8 cellular contexts compared by ENCODE assay signal in the genomic region with DNA sequence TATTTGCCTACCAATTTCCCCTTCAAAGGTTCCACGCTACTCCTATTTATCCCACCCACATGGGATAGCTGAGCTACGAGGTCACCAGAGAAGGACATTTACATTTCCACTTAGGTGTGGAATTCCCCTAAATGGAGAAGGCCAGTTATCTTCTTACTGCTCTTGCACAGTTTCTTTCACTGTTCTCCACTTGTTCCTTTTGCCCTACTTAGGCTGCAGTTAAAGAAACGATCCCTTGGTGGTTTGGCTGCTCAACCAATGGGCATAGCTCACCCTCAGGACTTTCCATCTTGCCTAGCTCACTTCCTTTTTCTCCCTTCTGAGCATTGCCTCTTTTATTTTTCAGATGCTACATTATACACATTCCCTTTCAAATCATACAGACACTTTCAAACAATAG. TPM values are rescaled to one million over a fixed set of nuclear protein-coding genes. Genes with fewer than 3 reads are reported as not detected.
DNase-seq lines count a peak whose midpoint lies in the region; ATAC-seq, FAIRE-seq and TF ChIP-seq lines count a peak whose summit lies in the region.

No MANE protein-coding gene starts in this region.

- peak overlapping the region; percentile 61; the same call in 1 of the 2 replicates for H3K4ac ChIP-seq in IMR-90 (ENCODE audit: low read depth, low read length)

- peak overlapping the region; percentile 9; the same call in 2 of the 3 replicates for H2BK15ac ChIP-seq in IMR-90 (ENCODE audit: low read depth, low read length)

- peak overlapping the region; percentile 11; the same call in 1 of the 2 replicates for H4K5ac ChIP-seq in IMR-90 (ENCODE audit: low read depth, low read length)

- no TSS peak for BruUV-seq in IMR-90 (replicated peaks; lab: Mats Ljungman, UMichigan)

- no peak overlapping the region for H3K4me3 ChIP-seq in IMR-90 (ENCODE audit: insufficient read depth, low read depth, low read length)
- no peak overlapping the region for H3K4me3 ChIP-seq in MG63
- H3K4me3 ChIP-seq in tibial artery: no peak overlapping the region

- H2AK5ac ChIP-seq in IMR-90 (ENCODE audit: low read depth, low read length): 0 out of 2 replicates have a peak overlapping the region, but pooled peaks have one; percentile 80

- peak overlapping the region; percentile 59 for H2BK5ac ChIP-seq in IMR-90 (ENCODE audit: low read depth, low read length, poor library complexity, severe bottlenecking)

- TF ChIP-seq POLR2A in GM12891 (IDR thresholded peaks at IDR 0.05; ENCODE audit: low read depth, low read length) (no peak), IMR-90 (IDR thresholded peaks at IDR 0.05; ENCODE audit: low read depth, low read length) (no peak)

- dilution Hi-C loops in IMR-90 (cut with HindIII; ENCODE audit: low sequenced_read_pairs, unreplicated experiment): no loop called here

- peaks cover 2% of the 10 kb centered on the region; the same call in 1 of the 2 replicates for H3K4me1 ChIP-seq in IMR-90 (ENCODE audit: control insufficient read depth, insufficient read depth, low read length)
- H3K4me1 ChIP-seq in tibial artery: no peaks in the 10 kb centered on the region

- H4K91ac ChIP-seq in IMR-90 (ENCODE audit: insufficient read depth, low read depth, low read length): peak overlapping the region; percentile 50

- intact Hi-C loops in IMR-90 (cut with micrococcal nuclease): no loop called here
- intact Hi-C loops in tibial artery (cut with DNase I; ENCODE audit: low total_unique reads): no loop called here

- in situ Hi-C loops in IMR-90 (cut with MboI; ENCODE audit: low sequenced_read_pairs): no loop called here

- DNase-seq in GM12891 (ENCODE audit: insufficient read length, low spot score): no peak
- peak; percentile 85 for DNase-seq in IMR-90
- peak; percentile 61 for DNase-seq in glomerular visceral epithelial cell (ENCODE audit: extremely low spot score)
- DNase-seq in HUDEP-2 (lab: John Stamatoyannopoulos, UW; ENCODE audit: unreplicated experiment in 76 of 76): no peak
- no peak for DNase-seq in MG63
- DNase-seq in cortex of kidney (lab: John Stamatoyannopoulos, UW): no peak
- no peak for DNase-seq in tibial artery

- H3K27me3 ChIP-seq in IMR-90 (ENCODE audit: control insufficient read depth, insufficient read depth, low read length) (no peaks in the 10 kb centered on the region), MG63 (no peaks in the 10 kb centered on the region), tibial artery (no peaks in the 10 kb centered on the region)

- no peak overlapping the region for H3K56ac ChIP-seq in IMR-90 (ENCODE audit: extremely low read depth, insufficient read depth, low read length)

- POLR2A ChIA-PET in IMR-90 (lab: Charles Lee; ENCODE audit: unreplicated experiment): interaction anchor here (0.6 to 1.3 kb wide), 2 partner anchors 10 to 11 kb away, joined by 3 to 9 read pairs; a partner anchor contains a TSS

- peaks cover 3% of the 10 kb centered on the region; the same call in 1 of the 2 replicates for H3K9me1 ChIP-seq in IMR-90 (ENCODE audit: insufficient read depth, low read length)

- H2BK20ac ChIP-seq in IMR-90 (ENCODE audit: low read depth, low read length): peak overlapping the region; percentile 83; the same call in 1 of the 2 replicates

- WGBS in IMR-90 (ENCODE audit: extremely low coverage in 2 of 2, insufficient read length in 1 of 2), 2 experiments: no CpG with 5 or more reads among the region's 3 CpGs

- no peak overlapping the region for H2AK9ac ChIP-seq in IMR-90 (replicated peaks; ENCODE audit: low read depth, low read length, poor library complexity)

- peak overlapping the region; percentile 87; the same call in 1 of the 2 replicates for H3K23ac ChIP-seq in IMR-90 (ENCODE audit: low read depth, low read length)

- H3K36me3 ChIP-seq in IMR-90 (ENCODE audit: control insufficient read depth, insufficient read depth, low read length) (no peaks in the 10 kb centered on the region), MG63 (no peaks in the 10 kb centered on the region), tibial artery (no peaks in the 10 kb centered on the region)

- ATAC-seq in GM21737 (IDR thresholded peaks at IDR 0.05; ENCODE audit: unreplicated experiment) (peak; percentile 66), IMR-90 (ENCODE audit: low read depth) (peak; percentile 62)

- H4K20me1 ChIP-seq in IMR-90 (ENCODE audit: insufficient read depth, low read length): no peaks in the 10 kb centered on the region

- H3K18ac ChIP-seq in IMR-90 (ENCODE audit: low read depth, low read length): peak overlapping the region; percentile 17; the same call in 1 of the 2 replicates

- peak overlapping the region; percentile 85 for H2AFZ ChIP-seq in IMR-90 (replicated peaks; ENCODE audit: low read length, poor library complexity)

- no peak overlapping the region for H3K27ac ChIP-seq in IMR-90 (ENCODE audit: insufficient read depth, low read length)
- H3K27ac ChIP-seq in tibial artery: no peak overlapping the region

- peak overlapping the region; percentile 3 to 86; a peak in 2 of 4 replicates for H4K8ac ChIP-seq in IMR-90 (ENCODE audit: low read depth in 2 of 2, low read length in 2 of 2)

- peaks cover 0 to 4% of the 10 kb centered on the region in 2 experiments; a peak in 1 of 4 replicates for H3K79me1 ChIP-seq in IMR-90 (ENCODE audit: low read depth in 1 of 2, low read length in 2 of 2)

- FAIRE-seq in GM12891 (lab: Jason Lieb, UNC): peak; percentile 80

- TF ChIP-seq CTCF in IMR-90 (conservative IDR thresholded peaks at IDR 0.05; ENCODE audit: low read depth, low read length) (no peak), tibial artery (IDR thresholded peaks at IDR 0.05) (no peak)

- H2BK120ac ChIP-seq in IMR-90 (ENCODE audit: low read depth, low read length): peak overlapping the region; percentile 80

- CTCF ChIA-PET in IMR-90 (lab: Yijun Ruan, JAX): no interaction called here

- H3K9ac ChIP-seq in IMR-90 (ENCODE audit: low read depth, low read length): no peak overlapping the region

- H3K4me2 ChIP-seq in IMR-90 (ENCODE audit: low read depth, low read length): peak overlapping the region; percentile 13; the same call in 1 of the 2 replicates

- no peak for TF ChIP-seq RAD21 in IMR-90 (IDR thresholded peaks at IDR 0.05; ENCODE audit: low read length)

- peak overlapping the region; percentile 88 for H3K14ac ChIP-seq in IMR-90 (replicated peaks; ENCODE audit: low read depth, low read length)

- H3K9me3 ChIP-seq in IMR-90 (ENCODE audit: control insufficient read depth, insufficient read depth, low read length) (no peaks in the 10 kb centered on the region), MG63 (no peaks in the 10 kb centered on the region), tibial artery (no peaks in the 10 kb centered on the region)

TF ChIP-seq in GM12891, 5 proteins besides CTCF, POLR2A, EP300 and RAD21:
- peak; percentile 94 for TF ChIP-seq SPI1 (IDR thresholded peaks at IDR 0.05; ENCODE audit: low read depth, low read length)
- TF ChIP-seq POU2F2 (IDR thresholded peaks at IDR 0.05; ENCODE audit: low read depth, low read length): 0 out of 2 replicates have a peak, but pooled peaks have one; percentile 57
- no peak for TF ChIP-seq POLR2AphosphoS5 (IDR thresholded peaks at IDR 0.05; ENCODE audit: low read depth, low read length)

TF ChIP-seq in IMR-90, 13 proteins besides CTCF, POLR2A, EP300 and RAD21:
- TF ChIP-seq MAFK (IDR thresholded peaks at IDR 0.05; ENCODE audit: low read depth, low read length) (no peak), MAZ (IDR thresholded peaks at IDR 0.05; ENCODE audit: borderline replicate concordance, low read depth, low read length) (no peak), CEBPB (IDR thresholded peaks at IDR 0.05; ENCODE audit: low read depth, low read length) (no peak), SMC3 (IDR thresholded peaks at IDR 0.05; ENCODE audit: low read depth, low read length) (no peak), CHD1 (IDR thresholded peaks at IDR 0.05; ENCODE audit: low read depth, low read length) (no peak), FOS (IDR thresholded peaks at IDR 0.05; ENCODE audit: low read depth, low read length) (no peak), BHLHE40 (IDR thresholded peaks at IDR 0.05; ENCODE audit: low read depth, low read length) (no peak), RCOR1 (IDR thresholded peaks at IDR 0.05; ENCODE audit: insufficient replicate concordance, low read length) (no peak), NFE2L2 (IDR thresholded peaks at IDR 0.05; ENCODE audit: low read depth, low read length) (no peak), RFX5 (IDR thresholded peaks at IDR 0.05; ENCODE audit: low read depth, low read length) (no peak), MXI1 (IDR thresholded peaks at IDR 0.05; ENCODE audit: borderline replicate concordance, low read depth, low read length) (no peak)
- TF ChIP-seq, protein P1, sequence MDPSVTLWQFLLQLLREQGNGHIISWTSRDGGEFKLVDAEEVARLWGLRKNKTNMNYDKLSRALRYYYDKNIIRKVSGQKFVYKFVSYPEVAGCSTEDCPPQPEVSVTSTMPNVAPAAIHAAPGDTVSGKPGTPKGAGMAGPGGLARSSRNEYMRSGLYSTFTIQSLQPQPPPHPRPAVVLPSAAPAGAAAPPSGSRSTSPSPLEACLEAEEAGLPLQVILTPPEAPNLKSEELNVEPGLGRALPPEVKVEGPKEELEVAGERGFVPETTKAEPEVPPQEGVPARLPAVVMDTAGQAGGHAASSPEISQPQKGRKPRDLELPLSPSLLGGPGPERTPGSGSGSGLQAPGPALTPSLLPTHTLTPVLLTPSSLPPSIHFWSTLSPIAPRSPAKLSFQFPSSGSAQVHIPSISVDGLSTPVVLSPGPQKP (IDR thresholded peaks at IDR 0.05; ENCODE audit: borderline replicate concordance, low read depth, low read length): no peak
- TF ChIP-seq, protein P2, sequence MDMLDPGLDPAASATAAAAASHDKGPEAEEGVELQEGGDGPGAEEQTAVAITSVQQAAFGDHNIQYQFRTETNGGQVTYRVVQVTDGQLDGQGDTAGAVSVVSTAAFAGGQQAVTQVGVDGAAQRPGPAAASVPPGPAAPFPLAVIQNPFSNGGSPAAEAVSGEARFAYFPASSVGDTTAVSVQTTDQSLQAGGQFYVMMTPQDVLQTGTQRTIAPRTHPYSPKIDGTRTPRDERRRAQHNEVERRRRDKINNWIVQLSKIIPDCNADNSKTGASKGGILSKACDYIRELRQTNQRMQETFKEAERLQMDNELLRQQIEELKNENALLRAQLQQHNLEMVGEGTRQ (IDR thresholded peaks at IDR 0.05; ENCODE audit: low read depth, low read length): no peak
TF ChIP-seq in IMR-90: peak in this region for 0.

RNA-seq across cellular contexts. Expression of a gene that starts 11.2 kb away (rescaled TPM):
- 7.8 TPM for polyA plus RNA-seq in GM12891 (2012; ENCODE audit: low read depth, missing spikeins)
- 57.7 and 141 TPM in 2 replicates for total RNA-seq in IMR-90 (2012; rRNA removed)
- 46.3 and 73.3 TPM in 2 replicates for polyA plus RNA-seq in IMR-90 (2012; rRNA removed)
- polyA plus RNA-seq in IMR-90 (2012; cell fraction: cytosol; rRNA removed): 8.2 and 11.9 TPM in 2 replicates
- 124 and 666 TPM in 2 replicates for polyA plus RNA-seq in IMR-90 (2012; cell fraction: nucleus; rRNA removed; ENCODE audit: low replicate concordance)
- total RNA-seq in MG63 (2014; rRNA removed; shearing (Covaris generic); ENCODE audit: low replicate concordance): 15.8 and 24.1 TPM in 2 replicates

Comparison
In these comparisons a context has a peak if more than half of its experiments do, and no peak if none do; other contexts are left out.
1. DNase-seq: peak in IMR-90 (single experiment) and glomerular visceral epithelial cell (single experiment); none in GM12891 (single experiment), HUDEP-2 (0 of 76), MG63 (single experiment), cortex of kidney (single experiment) and tibial artery (0 of 2).